ENCODE assay signal across 14 cellular contexts in the genomic region with DNA sequence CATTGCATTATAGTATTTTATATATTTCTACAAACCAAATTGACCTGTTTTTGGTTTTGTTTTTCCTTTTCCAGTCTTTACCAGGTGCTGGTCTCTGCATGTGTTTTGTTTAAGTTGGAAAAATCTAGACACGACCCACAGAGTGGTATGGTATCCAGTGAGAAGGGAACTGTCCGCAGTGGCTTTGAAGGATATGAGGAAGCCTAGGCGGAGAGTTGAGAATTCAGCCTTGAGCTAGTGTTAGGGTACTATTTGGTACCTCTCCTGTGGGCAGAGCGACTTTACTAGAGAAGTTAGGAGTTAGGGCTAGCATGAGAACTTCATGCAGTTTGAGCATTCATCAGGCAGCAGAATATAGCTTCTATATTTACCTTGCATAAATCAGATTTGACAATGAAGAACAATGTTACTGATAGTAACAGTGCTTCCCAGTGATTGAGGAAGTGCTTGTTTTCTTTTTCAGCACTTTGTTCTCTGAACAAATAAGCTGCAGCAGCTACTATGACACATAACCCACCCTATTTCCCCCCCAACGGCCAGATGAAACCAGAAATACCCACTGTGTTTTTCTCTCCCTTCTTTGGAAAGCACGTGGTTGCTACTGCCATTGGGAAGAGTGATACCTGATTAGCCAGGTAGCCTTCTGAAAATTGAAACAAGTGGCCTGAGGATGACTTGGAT. TPM values are rescaled to one million over a fixed set of nuclear protein-coding genes. Genes with fewer than 3 reads are reported as not detected.
DNase-seq lines count a peak whose midpoint lies in the region; ATAC-seq lines count a peak whose summit lies in the region.
"Had no signal": no experiment of that assay in that cellular context is flagged by ENCODE, and none has a peak within 500 bp of the region (broad histone marks: within the 10 kb centered on the region; RNA-seq: fewer than 3 reads in every experiment).

No MANE protein-coding gene starts in this region.

- CTCF ChIA-PET in activated naive CD4-positive, alpha-beta T cell treated with anti-CD3 and anti-CD28 coated beads, Interleukin-2, amount 10 ng/mL, durations not matched to agents 7 days and 5 days (lab: Charles Lee) = interaction anchor here (1.0 to 3.8 kb wide), 12 partner anchors 8 to 255 kb away, joined by 3 to 19 read pairs (median 4); a partner anchor contains a TSS

- peaks cover 25% of the 10 kb centered on the region for H3K36me3 Mint-ChIP-seq in activated naive CD4-positive, alpha-beta T cell treated with anti-CD3 and anti-CD28 coated beads, Interleukin-2, amount 50 U/mL, for 24 hours
- peaks cover 56% of the 10 kb centered on the region for H3K36me3 Mint-ChIP-seq in activated naive CD4-positive, alpha-beta T cell treated with anti-CD3 and anti-CD28 coated beads, Interleukin-2, amount 10 ng/mL, durations not matched to agents 7 days and 5 days

- H3K4me3 Mint-ChIP-seq in activated naive CD4-positive, alpha-beta T cell treated with anti-CD3 and anti-CD28 coated beads, Interleukin-2, amount 50 U/mL, for 24 hours = peak overlapping the region; percentile 8
- H3K4me3 Mint-ChIP-seq in activated naive CD4-positive, alpha-beta T cell treated with anti-CD3 and anti-CD28 coated beads, Interleukin-2, amount 10 ng/mL, durations not matched to agents 7 days and 5 days = no peak overlapping the region

- no peaks in the 10 kb centered on the region for H3K9me3 Mint-ChIP-seq in activated naive CD4-positive, alpha-beta T cell treated with anti-CD3 and anti-CD28 coated beads, Interleukin-2, amount 50 U/mL, for 24 hours
- no peaks in the 10 kb centered on the region for H3K9me3 Mint-ChIP-seq in activated naive CD4-positive, alpha-beta T cell treated with anti-CD3 and anti-CD28 coated beads, Interleukin-2, amount 10 ng/mL, durations not matched to agents 7 days and 5 days

- DNase-seq in activated naive CD4-positive, alpha-beta T cell treated with anti-CD3 and anti-CD28 coated beads, Interleukin-2, amount 10 ng/mL, durations not matched to agents 7 days and 5 days = no peak
- DNase-seq in NCI-H510A (lab: John Stamatoyannopoulos, UW) (peak; percentile 45), dermis blood vessel endothelial cell (peak; percentile 52), renal cortical epithelial cell (ENCODE audit: low read depth) (peak; percentile 22), NCI-H1105 treated with DMSO at 0.1 percent for 48 hours (lab: John Stamatoyannopoulos, UW) (no peak), NCI-H526 (lab: John Stamatoyannopoulos, UW) (no peak)
- DNase-seq: activated T-cell treated with anti-CD3 and anti-CD28 coated beads, Interleukin-2, amount 50 U/mL, for 48 hours; AML-193; hypothalamus; NCI-H2171 had no signal

- no peaks in the 10 kb centered on the region for H3K27me3 Mint-ChIP-seq in activated naive CD4-positive, alpha-beta T cell treated with anti-CD3 and anti-CD28 coated beads, Interleukin-2, amount 50 U/mL, for 24 hours
- no peaks in the 10 kb centered on the region for H3K27me3 Mint-ChIP-seq in activated naive CD4-positive, alpha-beta T cell treated with anti-CD3 and anti-CD28 coated beads, Interleukin-2, amount 10 ng/mL, durations not matched to agents 7 days and 5 days
- H3K27me3 Mint-ChIP-seq: IgD-negative memory B cell had no signal

- no peak for ATAC-seq in GM21447 (IDR thresholded peaks at IDR 0.05; ENCODE audit: unreplicated experiment)
- ATAC-seq: sciatic nerve had no signal

- H3K27ac Mint-ChIP-seq in activated naive CD4-positive, alpha-beta T cell treated with anti-CD3 and anti-CD28 coated beads, Interleukin-2, amount 50 U/mL, for 24 hours = no peak overlapping the region
- H3K27ac Mint-ChIP-seq in activated naive CD4-positive, alpha-beta T cell treated with anti-CD3 and anti-CD28 coated beads, Interleukin-2, amount 10 ng/mL, durations not matched to agents 7 days and 5 days = no peak overlapping the region

- H3K4me1 Mint-ChIP-seq in activated naive CD4-positive, alpha-beta T cell treated with anti-CD3 and anti-CD28 coated beads, Interleukin-2, amount 50 U/mL, for 24 hours = peaks cover 76% of the 10 kb centered on the region
- peaks cover 48% of the 10 kb centered on the region for H3K4me1 Mint-ChIP-seq in activated naive CD4-positive, alpha-beta T cell treated with anti-CD3 and anti-CD28 coated beads, Interleukin-2, amount 10 ng/mL, durations not matched to agents 7 days and 5 days

RNA-seq across cellular contexts. Expression of a gene that starts 19.0 kb away (rescaled TPM):
- total RNA-seq in dermis blood vessel endothelial cell (14.3 and 16.3 TPM in 2 replicates), renal cortical epithelial cell (9.4 and 33.8 TPM in 2 replicates)

RNA-seq across cellular contexts. Expression of a gene that starts 19.0 kb away (rescaled TPM):
- total RNA-seq in dermis blood vessel endothelial cell (39.1 and 45.1 TPM in 2 replicates), renal cortical epithelial cell (13.9 and 65.8 TPM in 2 replicates)

Comparison
In these comparisons a context has a peak if more than half of its experiments do, and no peak if none do; other contexts are left out.
1. DNase-seq: peak in NCI-H510A (single experiment), dermis blood vessel endothelial cell (single experiment) and renal cortical epithelial cell (single experiment); none in activated naive CD4-positive, alpha-beta T cell treated with anti-CD3 and anti-CD28 coated beads, Interleukin-2, amount 10 ng/mL, durations not matched to agents 7 days and 5 days (single experiment), NCI-H1105 treated with DMSO at 0.1 percent for 48 hours (single experiment) and NCI-H526 (0 of 2).